In genomic region chr10:2772135-2772534, GRCh38 we compare ENCODE assay signal across 24 cellular contexts.
"Had no signal": no experiment of that assay in that cellular context is flagged by ENCODE, and none has a peak within 500 bp of the region (broad histone marks: within the 10 kb centered on the region; RNA-seq: fewer than 3 reads in every experiment).

No MANE protein-coding gene starts in this region.

- H3K4me1 Mint-ChIP-seq: immature natural killer cell; mesothelial cell of epicardium; naive B cell; natural killer cell; stimulated activated naive B cell treated with anti-CD40 and anti-IgM and Interleukin-4, amounts not matched to agents 10 μg/mL and 1 μg/mL and 100 μg/mL, for 72 hours had no signal

- ATAC-seq: natural killer cell; psoas muscle; stimulated activated naive B cell treated with anti-CD40 and anti-IgM and Interleukin-4, amounts not matched to agents 10 μg/mL and 1 μg/mL and 100 μg/mL, for 72 hours had no signal

- H3K27ac Mint-ChIP-seq: immature natural killer cell; mesothelial cell of epicardium; naive B cell; natural killer cell; stimulated activated naive B cell treated with anti-CD40 and anti-IgM and Interleukin-4, amounts not matched to agents 10 μg/mL and 1 μg/mL and 100 μg/mL, for 72 hours; stimulated activated naive CD8-positive, alpha-beta T cell treated with anti-CD3 and anti-CD28 coated beads, Interleukin-15, Interleukin-2, amounts not matched to agents 100 ng/mL and 50 ng/mL, for 24 hours; type B pancreatic cell had no signal

- H3K4me3 Mint-ChIP-seq: immature natural killer cell; mesothelial cell of epicardium; naive B cell; natural killer cell; nephron progenitor cell; neural progenitor cell; stimulated activated naive B cell treated with anti-CD40 and anti-IgM and Interleukin-4, amounts not matched to agents 10 μg/mL and 1 μg/mL and 100 μg/mL, for 72 hours; stimulated activated naive CD8-positive, alpha-beta T cell treated with anti-CD3 and anti-CD28 coated beads, Interleukin-15, Interleukin-2, amounts not matched to agents 100 ng/mL and 50 ng/mL, for 24 hours; type B pancreatic cell had no signal

- H3K36me3 Mint-ChIP-seq: immature natural killer cell; mesothelial cell of epicardium; naive B cell; natural killer cell; stimulated activated naive B cell treated with anti-CD40 and anti-IgM and Interleukin-4, amounts not matched to agents 10 μg/mL and 1 μg/mL and 100 μg/mL, for 72 hours; type B pancreatic cell had no signal

- H3K9me3 Mint-ChIP-seq: natural killer cell; stimulated activated naive CD8-positive, alpha-beta T cell treated with anti-CD3 and anti-CD28 coated beads, Interleukin-15, Interleukin-2, amounts not matched to agents 100 ng/mL and 50 ng/mL, for 24 hours; type B pancreatic cell had no signal

- DNase-seq: hypothalamus; immature natural killer cell; kidney; left ventricle myocardium inferior; mesendoderm; naive B cell; natural killer cell; occipital lobe; psoas muscle; sigmoid colon; small intestine; spleen; stimulated activated CD4-positive, alpha-beta T cell treated with anti-CD3 and anti-CD28 coated beads, Interleukin-1b, Interleukin-23, amount 100 ng/mL, for 48 hours; stimulated activated CD4-positive, alpha-beta T cell treated with anti-CD3 and anti-CD28 coated beads, Interleukin-2, amount 100 ng/mL, for 48 hours; stimulated activated CD4-positive, alpha-beta T cell treated with anti-CD3 and anti-CD28 coated beads, Interleukin-4, amount 100 ng/mL, for 4 hours; stimulated activated CD8-positive, alpha-beta memory T cell treated with anti-CD3 and anti-CD28 coated beads, Interleukin-4, amount 100 ng/mL, for 48 hours; stimulated activated naive B cell treated with anti-CD40 and anti-IgM and Interleukin-4, amounts not matched to agents 10 μg/mL and 1 μg/mL and 100 μg/mL, for 72 hours; substantia nigra; uterus had no signal
